Comparison of ENCODE assay signal across 1 cellular context in the genomic region with DNA sequence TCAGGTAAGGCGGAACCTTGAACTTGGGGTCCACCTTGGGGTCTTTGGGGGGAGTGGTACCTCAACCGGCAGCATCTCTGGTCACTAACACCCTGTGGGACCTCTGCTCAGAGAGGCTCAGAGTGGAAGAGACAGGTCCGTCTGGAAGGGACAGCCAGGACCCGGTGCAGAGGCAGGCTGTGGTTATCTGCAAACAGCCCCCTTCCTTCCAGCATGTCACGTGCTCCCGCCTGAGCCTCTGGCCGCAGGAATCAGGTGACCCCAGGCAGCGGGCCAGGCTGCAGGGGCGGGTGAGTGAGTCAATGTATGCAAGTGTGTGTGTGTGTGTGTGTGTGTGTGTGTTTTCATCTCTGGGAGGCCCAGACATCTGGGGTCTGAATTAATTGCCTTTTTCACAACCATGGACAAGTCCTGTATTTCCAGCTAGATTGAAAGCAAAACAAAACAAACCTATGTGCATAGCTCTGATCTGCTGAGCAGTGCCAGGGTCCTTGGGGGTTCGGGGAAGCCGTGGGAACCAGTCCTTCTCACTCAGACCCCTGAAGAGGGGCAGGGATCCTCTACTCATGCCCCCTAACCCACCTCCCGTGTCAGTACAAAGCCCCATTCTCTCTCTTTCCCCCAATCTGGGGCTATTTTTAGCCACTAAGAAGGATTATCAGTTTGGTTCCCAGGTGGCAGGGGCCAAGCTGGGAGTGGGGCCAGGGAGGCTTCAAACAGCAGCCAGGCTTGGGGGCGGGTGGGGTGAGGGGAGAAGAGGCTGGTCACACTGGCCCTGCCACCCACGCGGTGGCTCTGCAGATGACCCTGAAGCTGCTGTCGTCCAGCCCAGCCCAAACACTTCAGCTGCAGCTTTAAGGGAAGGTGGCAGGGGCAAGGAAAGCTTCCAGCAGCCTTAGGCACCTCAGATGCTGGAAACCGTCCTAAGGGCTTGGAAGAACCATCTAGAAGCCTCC.
TF ChIP-seq lines count a peak whose summit lies in the region.

No MANE protein-coding gene starts in this region.

TF ChIP-seq in HepG2, 621 proteins besides CTCF, POLR2A, EP300 and RAD21 (continued from another document and continues in another):
- TF ChIP-seq, protein P1, sequence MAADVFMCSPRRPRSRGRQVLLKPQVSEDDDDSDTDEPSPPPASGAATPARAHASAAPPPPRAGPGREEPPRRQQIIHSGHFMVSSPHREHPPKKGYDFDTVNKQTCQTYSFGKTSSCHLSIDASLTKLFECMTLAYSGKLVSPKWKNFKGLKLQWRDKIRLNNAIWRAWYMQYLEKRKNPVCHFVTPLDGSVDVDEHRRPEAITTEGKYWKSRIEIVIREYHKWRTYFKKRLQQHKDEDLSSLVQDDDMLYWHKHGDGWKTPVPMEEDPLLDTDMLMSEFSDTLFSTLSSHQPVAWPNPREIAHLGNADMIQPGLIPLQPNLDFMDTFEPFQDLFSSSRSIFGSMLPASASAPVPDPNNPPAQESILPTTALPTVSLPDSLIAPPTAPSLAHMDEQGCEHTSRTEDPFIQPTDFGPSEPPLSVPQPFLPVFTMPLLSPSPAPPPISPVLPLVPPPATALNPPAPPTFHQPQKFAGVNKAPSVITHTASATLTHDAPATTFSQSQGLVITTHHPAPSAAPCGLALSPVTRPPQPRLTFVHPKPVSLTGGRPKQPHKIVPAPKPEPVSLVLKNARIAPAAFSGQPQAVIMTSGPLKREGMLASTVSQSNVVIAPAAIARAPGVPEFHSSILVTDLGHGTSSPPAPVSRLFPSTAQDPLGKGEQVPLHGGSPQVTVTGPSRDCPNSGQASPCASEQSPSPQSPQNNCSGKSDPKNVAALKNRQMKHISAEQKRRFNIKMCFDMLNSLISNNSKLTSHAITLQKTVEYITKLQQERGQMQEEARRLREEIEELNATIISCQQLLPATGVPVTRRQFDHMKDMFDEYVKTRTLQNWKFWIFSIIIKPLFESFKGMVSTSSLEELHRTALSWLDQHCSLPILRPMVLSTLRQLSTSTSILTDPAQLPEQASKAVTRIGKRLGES (CRISPR knock-in tag; IDR thresholded peaks at IDR 0.05; ENCODE audit: borderline replicate concordance) = no peak
- no peak for TF ChIP-seq HOXA9 (CRISPR knock-in tag; IDR thresholded peaks at IDR 0.05; ENCODE audit: borderline replicate concordance)
- TF ChIP-seq CAMTA2 (CRISPR knock-in tag; IDR thresholded peaks at IDR 0.05; ENCODE audit: borderline replicate concordance) = no peak
- TF ChIP-seq ZNF644 (CRISPR knock-in tag; IDR thresholded peaks at IDR 0.05; ENCODE audit: low read depth) = no peak
- no peak for TF ChIP-seq ZNF768 (CRISPR knock-in tag; IDR thresholded peaks at IDR 0.05)
- TF ChIP-seq, protein P2, sequence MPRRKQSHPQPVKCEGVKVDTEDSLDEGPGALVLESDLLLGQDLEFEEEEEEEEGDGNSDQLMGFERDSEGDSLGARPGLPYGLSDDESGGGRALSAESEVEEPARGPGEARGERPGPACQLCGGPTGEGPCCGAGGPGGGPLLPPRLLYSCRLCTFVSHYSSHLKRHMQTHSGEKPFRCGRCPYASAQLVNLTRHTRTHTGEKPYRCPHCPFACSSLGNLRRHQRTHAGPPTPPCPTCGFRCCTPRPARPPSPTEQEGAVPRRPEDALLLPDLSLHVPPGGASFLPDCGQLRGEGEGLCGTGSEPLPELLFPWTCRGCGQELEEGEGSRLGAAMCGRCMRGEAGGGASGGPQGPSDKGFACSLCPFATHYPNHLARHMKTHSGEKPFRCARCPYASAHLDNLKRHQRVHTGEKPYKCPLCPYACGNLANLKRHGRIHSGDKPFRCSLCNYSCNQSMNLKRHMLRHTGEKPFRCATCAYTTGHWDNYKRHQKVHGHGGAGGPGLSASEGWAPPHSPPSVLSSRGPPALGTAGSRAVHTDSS (CRISPR knock-in tag; conservative IDR thresholded peaks at IDR 0.05) = no peak
- TF ChIP-seq ZBTB3 (CRISPR knock-in tag; IDR thresholded peaks at IDR 0.05; ENCODE audit: borderline replicate concordance, low read depth) = no peak
- TF ChIP-seq SRSF9 (IDR thresholded peaks at IDR 0.05; ENCODE audit: borderline replicate concordance, insufficient read depth, low read depth, low read length, poor library complexity, severe bottlenecking) = no peak
- TF ChIP-seq, protein P3, sequence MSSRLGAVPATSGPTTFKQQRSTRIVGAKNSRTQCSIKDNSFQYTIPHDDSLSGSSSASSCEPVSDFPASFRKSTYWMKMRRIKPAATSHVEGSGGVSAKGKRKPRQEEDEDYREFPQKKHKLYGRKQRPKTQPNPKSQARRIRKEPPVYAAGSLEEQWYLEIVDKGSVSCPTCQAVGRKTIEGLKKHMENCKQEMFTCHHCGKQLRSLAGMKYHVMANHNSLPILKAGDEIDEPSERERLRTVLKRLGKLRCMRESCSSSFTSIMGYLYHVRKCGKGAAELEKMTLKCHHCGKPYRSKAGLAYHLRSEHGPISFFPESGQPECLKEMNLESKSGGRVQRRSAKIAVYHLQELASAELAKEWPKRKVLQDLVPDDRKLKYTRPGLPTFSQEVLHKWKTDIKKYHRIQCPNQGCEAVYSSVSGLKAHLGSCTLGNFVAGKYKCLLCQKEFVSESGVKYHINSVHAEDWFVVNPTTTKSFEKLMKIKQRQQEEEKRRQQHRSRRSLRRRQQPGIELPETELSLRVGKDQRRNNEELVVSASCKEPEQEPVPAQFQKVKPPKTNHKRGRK (CRISPR knock-in tag; IDR thresholded peaks at IDR 0.05) = no peak
- TF ChIP-seq STAT5B (CRISPR knock-in tag; IDR thresholded peaks at IDR 0.05) = no peak
- TF ChIP-seq ZNF772 (CRISPR knock-in tag; IDR thresholded peaks at IDR 0.05) = peak; percentile 53; the same call in 1 of the 2 replicates
- TF ChIP-seq RXRB (CRISPR knock-in tag; IDR thresholded peaks at IDR 0.05; ENCODE audit: borderline replicate concordance) = peak; percentile 82
- TF ChIP-seq, protein P4, sequence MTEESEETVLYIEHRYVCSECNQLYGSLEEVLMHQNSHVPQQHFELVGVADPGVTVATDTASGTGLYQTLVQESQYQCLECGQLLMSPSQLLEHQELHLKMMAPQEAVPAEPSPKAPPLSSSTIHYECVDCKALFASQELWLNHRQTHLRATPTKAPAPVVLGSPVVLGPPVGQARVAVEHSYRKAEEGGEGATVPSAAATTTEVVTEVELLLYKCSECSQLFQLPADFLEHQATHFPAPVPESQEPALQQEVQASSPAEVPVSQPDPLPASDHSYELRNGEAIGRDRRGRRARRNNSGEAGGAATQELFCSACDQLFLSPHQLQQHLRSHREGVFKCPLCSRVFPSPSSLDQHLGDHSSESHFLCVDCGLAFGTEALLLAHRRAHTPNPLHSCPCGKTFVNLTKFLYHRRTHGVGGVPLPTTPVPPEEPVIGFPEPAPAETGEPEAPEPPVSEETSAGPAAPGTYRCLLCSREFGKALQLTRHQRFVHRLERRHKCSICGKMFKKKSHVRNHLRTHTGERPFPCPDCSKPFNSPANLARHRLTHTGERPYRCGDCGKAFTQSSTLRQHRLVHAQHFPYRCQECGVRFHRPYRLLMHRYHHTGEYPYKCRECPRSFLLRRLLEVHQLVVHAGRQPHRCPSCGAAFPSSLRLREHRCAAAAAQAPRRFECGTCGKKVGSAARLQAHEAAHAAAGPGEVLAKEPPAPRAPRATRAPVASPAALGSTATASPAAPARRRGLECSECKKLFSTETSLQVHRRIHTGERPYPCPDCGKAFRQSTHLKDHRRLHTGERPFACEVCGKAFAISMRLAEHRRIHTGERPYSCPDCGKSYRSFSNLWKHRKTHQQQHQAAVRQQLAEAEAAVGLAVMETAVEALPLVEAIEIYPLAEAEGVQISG (CRISPR knock-in tag; IDR thresholded peaks at IDR 0.05) = peak; percentile 56
- TF ChIP-seq, protein P5, sequence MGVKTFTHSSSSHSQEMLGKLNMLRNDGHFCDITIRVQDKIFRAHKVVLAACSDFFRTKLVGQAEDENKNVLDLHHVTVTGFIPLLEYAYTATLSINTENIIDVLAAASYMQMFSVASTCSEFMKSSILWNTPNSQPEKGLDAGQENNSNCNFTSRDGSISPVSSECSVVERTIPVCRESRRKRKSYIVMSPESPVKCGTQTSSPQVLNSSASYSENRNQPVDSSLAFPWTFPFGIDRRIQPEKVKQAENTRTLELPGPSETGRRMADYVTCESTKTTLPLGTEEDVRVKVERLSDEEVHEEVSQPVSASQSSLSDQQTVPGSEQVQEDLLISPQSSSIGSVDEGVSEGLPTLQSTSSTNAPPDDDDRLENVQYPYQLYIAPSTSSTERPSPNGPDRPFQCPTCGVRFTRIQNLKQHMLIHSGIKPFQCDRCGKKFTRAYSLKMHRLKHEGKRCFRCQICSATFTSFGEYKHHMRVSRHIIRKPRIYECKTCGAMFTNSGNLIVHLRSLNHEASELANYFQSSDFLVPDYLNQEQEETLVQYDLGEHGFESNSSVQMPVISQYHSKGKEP (CRISPR knock-in tag; IDR thresholded peaks at IDR 0.05) = no peak
- no peak for TF ChIP-seq ZNF891 (CRISPR knock-in tag; IDR thresholded peaks at IDR 0.05)
- TF ChIP-seq MTF1 (CRISPR knock-in tag; IDR thresholded peaks at IDR 0.05) = no peak
- TF ChIP-seq, protein P6, sequence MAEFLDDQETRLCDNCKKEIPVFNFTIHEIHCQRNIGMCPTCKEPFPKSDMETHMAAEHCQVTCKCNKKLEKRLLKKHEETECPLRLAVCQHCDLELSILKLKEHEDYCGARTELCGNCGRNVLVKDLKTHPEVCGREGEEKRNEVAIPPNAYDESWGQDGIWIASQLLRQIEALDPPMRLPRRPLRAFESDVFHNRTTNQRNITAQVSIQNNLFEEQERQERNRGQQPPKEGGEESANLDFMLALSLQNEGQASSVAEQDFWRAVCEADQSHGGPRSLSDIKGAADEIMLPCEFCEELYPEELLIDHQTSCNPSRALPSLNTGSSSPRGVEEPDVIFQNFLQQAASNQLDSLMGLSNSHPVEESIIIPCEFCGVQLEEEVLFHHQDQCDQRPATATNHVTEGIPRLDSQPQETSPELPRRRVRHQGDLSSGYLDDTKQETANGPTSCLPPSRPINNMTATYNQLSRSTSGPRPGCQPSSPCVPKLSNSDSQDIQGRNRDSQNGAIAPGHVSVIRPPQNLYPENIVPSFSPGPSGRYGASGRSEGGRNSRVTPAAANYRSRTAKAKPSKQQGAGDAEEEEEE (CRISPR knock-in tag; IDR thresholded peaks at IDR 0.05; ENCODE audit: borderline replicate concordance) = no peak
- no peak for TF ChIP-seq KLF16 (CRISPR knock-in tag; IDR thresholded peaks at IDR 0.05)
- no peak for TF ChIP-seq TBL1XR1 (IDR thresholded peaks at IDR 0.05; ENCODE audit: borderline replicate concordance, low read length, partially characterized antibody)
- TF ChIP-seq, protein P7, sequence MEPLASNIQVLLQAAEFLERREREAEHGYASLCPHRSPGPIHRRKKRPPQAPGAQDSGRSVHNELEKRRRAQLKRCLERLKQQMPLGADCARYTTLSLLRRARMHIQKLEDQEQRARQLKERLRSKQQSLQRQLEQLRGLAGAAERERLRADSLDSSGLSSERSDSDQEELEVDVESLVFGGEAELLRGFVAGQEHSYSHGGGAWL (CRISPR knock-in tag; IDR thresholded peaks at IDR 0.05) = 0 out of 2 replicates have a peak, but pooled peaks have one; percentile 14
- TF ChIP-seq KMT2B (CRISPR knock-in tag; IDR thresholded peaks at IDR 0.05) = no peak
- no peak for TF ChIP-seq ZNF720 (CRISPR knock-in tag; IDR thresholded peaks at IDR 0.05)
- TF ChIP-seq HMG20A (CRISPR knock-in tag; IDR thresholded peaks at IDR 0.05; ENCODE audit: borderline replicate concordance) = peak; percentile 24; the same call in 1 of the 2 replicates
- peak; percentile 82; the same call in 1 of the 2 replicates for TF ChIP-seq U2AF2 (IDR thresholded peaks at IDR 0.05; ENCODE audit: low read depth, low read length)
- TF ChIP-seq ZNF577 (CRISPR knock-in tag; IDR thresholded peaks at IDR 0.05; ENCODE audit: borderline replicate concordance, low read depth) = no peak
- TF ChIP-seq, protein P8, sequence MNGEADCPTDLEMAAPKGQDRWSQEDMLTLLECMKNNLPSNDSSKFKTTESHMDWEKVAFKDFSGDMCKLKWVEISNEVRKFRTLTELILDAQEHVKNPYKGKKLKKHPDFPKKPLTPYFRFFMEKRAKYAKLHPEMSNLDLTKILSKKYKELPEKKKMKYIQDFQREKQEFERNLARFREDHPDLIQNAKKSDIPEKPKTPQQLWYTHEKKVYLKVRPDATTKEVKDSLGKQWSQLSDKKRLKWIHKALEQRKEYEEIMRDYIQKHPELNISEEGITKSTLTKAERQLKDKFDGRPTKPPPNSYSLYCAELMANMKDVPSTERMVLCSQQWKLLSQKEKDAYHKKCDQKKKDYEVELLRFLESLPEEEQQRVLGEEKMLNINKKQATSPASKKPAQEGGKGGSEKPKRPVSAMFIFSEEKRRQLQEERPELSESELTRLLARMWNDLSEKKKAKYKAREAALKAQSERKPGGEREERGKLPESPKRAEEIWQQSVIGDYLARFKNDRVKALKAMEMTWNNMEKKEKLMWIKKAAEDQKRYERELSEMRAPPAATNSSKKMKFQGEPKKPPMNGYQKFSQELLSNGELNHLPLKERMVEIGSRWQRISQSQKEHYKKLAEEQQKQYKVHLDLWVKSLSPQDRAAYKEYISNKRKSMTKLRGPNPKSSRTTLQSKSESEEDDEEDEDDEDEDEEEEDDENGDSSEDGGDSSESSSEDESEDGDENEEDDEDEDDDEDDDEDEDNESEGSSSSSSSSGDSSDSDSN (CRISPR knock-in tag; IDR thresholded peaks at IDR 0.05) = no peak
- peak; percentile 39; the same call in 1 of the 2 replicates for TF ChIP-seq CEBPG (CRISPR knock-in tag; IDR thresholded peaks at IDR 0.05)
- TF ChIP-seq, protein P9, sequence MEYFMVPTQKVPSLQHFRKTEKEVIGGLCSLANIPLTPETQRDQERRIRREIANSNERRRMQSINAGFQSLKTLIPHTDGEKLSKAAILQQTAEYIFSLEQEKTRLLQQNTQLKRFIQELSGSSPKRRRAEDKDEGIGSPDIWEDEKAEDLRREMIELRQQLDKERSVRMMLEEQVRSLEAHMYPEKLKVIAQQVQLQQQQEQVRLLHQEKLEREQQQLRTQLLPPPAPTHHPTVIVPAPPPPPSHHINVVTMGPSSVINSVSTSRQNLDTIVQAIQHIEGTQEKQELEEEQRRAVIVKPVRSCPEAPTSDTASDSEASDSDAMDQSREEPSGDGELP (IDR thresholded peaks at IDR 0.05; ENCODE audit: borderline replicate concordance, low read depth) = peak; percentile 90; the same call in 1 of the 2 replicates
- peak; percentile 12; the same call in 1 of the 2 replicates for TF ChIP-seq CREB1 (IDR thresholded peaks at IDR 0.05)
- TF ChIP-seq CREB1 (CRISPR knock-in tag; IDR thresholded peaks at IDR 0.05) = peak; percentile 47; the same call in 1 of the 2 replicates
- TF ChIP-seq, protein P10, sequence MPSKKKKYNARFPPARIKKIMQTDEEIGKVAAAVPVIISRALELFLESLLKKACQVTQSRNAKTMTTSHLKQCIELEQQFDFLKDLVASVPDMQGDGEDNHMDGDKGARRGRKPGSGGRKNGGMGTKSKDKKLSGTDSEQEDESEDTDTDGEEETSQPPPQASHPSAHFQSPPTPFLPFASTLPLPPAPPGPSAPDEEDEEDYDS (CRISPR knock-in tag; IDR thresholded peaks at IDR 0.05) = peak; percentile 30; the same call in 1 of the 2 replicates
- TF ChIP-seq ZNF225 (CRISPR knock-in tag; IDR thresholded peaks at IDR 0.05) = no peak
- peak; percentile 50; the same call in 1 of the 2 replicates for TF ChIP-seq NCOR1 (IDR thresholded peaks at IDR 0.05; ENCODE audit: borderline replicate concordance, low read length)
- peak; percentile 40; the same call in 1 of the 2 replicates for TF ChIP-seq ZNF264 (CRISPR knock-in tag; IDR thresholded peaks at IDR 0.05)
- TF ChIP-seq ZEB1 (IDR thresholded peaks at IDR 0.05; ENCODE audit: insufficient replicate concordance, low read depth) = no peak
- TF ChIP-seq BORCS8-MEF2B (CRISPR knock-in tag; IDR thresholded peaks at IDR 0.05) = peak; percentile 53; the same call in 1 of the 2 replicates
- TF ChIP-seq HMG20B (CRISPR knock-in tag; conservative IDR thresholded peaks at IDR 0.05) = no peak
- no peak for TF ChIP-seq ZNF382 (CRISPR knock-in tag; IDR thresholded peaks at IDR 0.05; ENCODE audit: borderline replicate concordance)
- TF ChIP-seq SNRNP70 (IDR thresholded peaks at IDR 0.05; ENCODE audit: low read depth, low read length) = no peak
- TF ChIP-seq ZNF589 (CRISPR knock-in tag; conservative IDR thresholded peaks at IDR 0.05) = no peak
- TF ChIP-seq ZBTB21 (CRISPR knock-in tag; IDR thresholded peaks at IDR 0.05) = no peak
- 0 out of 2 replicates have a peak, but pooled peaks have one; percentile 38 for TF ChIP-seq SMAD9 (CRISPR knock-in tag; IDR thresholded peaks at IDR 0.05)
- TF ChIP-seq ZSCAN22 (CRISPR knock-in tag; IDR thresholded peaks at IDR 0.05) = no peak
